ENCODE assay signal across 8 cellular contexts in genomic region chr2:201642579-201643215, GRCh38. TPM values are rescaled to one million over a fixed set of nuclear protein-coding genes. Genes with fewer than 3 reads are reported as not detected.
DNase-seq lines count a peak whose midpoint lies in the region; ATAC-seq and TF ChIP-seq lines count a peak whose summit lies in the region.

No MANE protein-coding gene starts in this region.

- peak overlapping the region; percentile 96 for H2AFZ ChIP-seq in H9 (ENCODE audit: low read length)
- peak overlapping the region; percentile 96 for H2AFZ ChIP-seq in SU-DHL-6 (ENCODE audit: low read depth, low read length, severe bottlenecking)

- peak overlapping the region; percentile 77 for H3K4me3 ChIP-seq in SU-DHL-6 (ENCODE audit: insufficient read depth, low read length, poor library complexity, severe bottlenecking)
- peak overlapping the region; percentile 64 to 98 (median 90) for H3K4me3 ChIP-seq in heart left ventricle
- H3K4me3 ChIP-seq in transverse colon, result peak overlapping the region; percentile 70 to 88 (median 78)

- peak overlapping the region; percentile 90 to 97 for H3K4me3 Mint-ChIP-seq in H9

- H3K36me3 ChIP-seq in SU-DHL-6 (ENCODE audit: low read length) (no peaks in the 10 kb centered on the region), heart left ventricle (peaks cover 0 to 17% (median 10%) of the 10 kb centered on the region in 9 donors), transverse colon (no peaks in the 10 kb centered on the region)

- H3K27me3 Mint-ChIP-seq in H9 (ENCODE audit: low read depth), result no peaks in the 10 kb centered on the region; the same call in 1 of the 2 replicates

- no peak overlapping the region for H2AK5ac ChIP-seq in H9 (ENCODE audit: insufficient read length, low read length)

- no peak overlapping the region; the same call in 1 of the 2 replicates for H3K4ac ChIP-seq in H9 (ENCODE audit: low read depth, low read length)

- H4K5ac ChIP-seq in H9 (ENCODE audit: insufficient read length, low read depth, low read length), result peak overlapping the region; percentile 65

- H4K20me1 ChIP-seq in H9 (ENCODE audit: control insufficient read depth, insufficient read depth, insufficient read length) (no peaks in the 10 kb centered on the region), SU-DHL-6 (ENCODE audit: low read depth, low read length) (no peaks in the 10 kb centered on the region)

- no peaks in the 10 kb centered on the region for H3K27me3 ChIP-seq in H9 (ENCODE audit: insufficient read depth, low read length)
- no peaks in the 10 kb centered on the region for H3K27me3 ChIP-seq in SU-DHL-6 (ENCODE audit: low read length)
- no peaks in the 10 kb centered on the region for H3K27me3 ChIP-seq in heart left ventricle
- no peaks in the 10 kb centered on the region for H3K27me3 ChIP-seq in transverse colon

- TF ChIP-seq CTCF in H9 (conservative IDR thresholded peaks at IDR 0.05) (no peak), SU-DHL-6 (IDR thresholded peaks at IDR 0.05; ENCODE audit: insufficient read depth, low read length, poor library complexity, severe bottlenecking) (no peak), heart left ventricle (IDR thresholded peaks at IDR 0.05) (peak in 5 of 12 donors; percentile 7 to 24 (median 22)), transverse colon (IDR thresholded peaks at IDR 0.05) (no peak)

- no peaks in the 10 kb centered on the region for H3K4me1 ChIP-seq in H9 (ENCODE audit: insufficient read depth, low read length)
- H3K4me1 ChIP-seq in heart left ventricle, result peaks cover 0 to 20% (median 9%) of the 10 kb centered on the region in 12 donors
- H3K4me1 ChIP-seq in transverse colon, result peaks cover 4 to 17% (median 6%) of the 10 kb centered on the region in 4 donors

- no peak overlapping the region for H3T11ph ChIP-seq in H9 (ENCODE audit: low read length)

- H2BK15ac ChIP-seq in H9 (ENCODE audit: low read depth, low read length), result no peak overlapping the region; the same call in 1 of the 2 replicates

- H3K79me2 ChIP-seq in H9 (ENCODE audit: insufficient read depth, low read length) (no peaks in the 10 kb centered on the region), SU-DHL-6 (ENCODE audit: insufficient read depth, low read length) (peaks cover 6% of the 10 kb centered on the region; the same call in 1 of the 2 replicates)

- TF ChIP-seq EP300 in transverse colon (IDR thresholded peaks at IDR 0.05; ENCODE audit: low read depth), result no peak

- H3K4me2 ChIP-seq in H9 (ENCODE audit: insufficient read depth, insufficient read length, low read length), result peak overlapping the region; percentile 88
- H3K4me2 ChIP-seq in SU-DHL-6 (ENCODE audit: low read depth, low read length, poor library complexity, severe bottlenecking), result peak overlapping the region; percentile 78

- no peaks in the 10 kb centered on the region for H3K79me1 ChIP-seq in H9 (ENCODE audit: insufficient read depth, low read depth, low read length, poor library complexity, severe bottlenecking)

- H2BK12ac ChIP-seq in H9 (ENCODE audit: insufficient read length, low read depth, low read length), result no peak overlapping the region

- peaks cover 16 to 18% of the 10 kb centered on the region in 2 experiments for H3K4me1 Mint-ChIP-seq in H9

- no peaks in the 10 kb centered on the region for H3K23me2 ChIP-seq in H9 (ENCODE audit: insufficient read length, low read depth, low read length, poor library complexity, severe bottlenecking)

- peak overlapping the region; percentile 92 for H2BK120ac ChIP-seq in H9 (ENCODE audit: low read depth, low read length, poor library complexity, severe bottlenecking)

- no peak overlapping the region for H3K23ac ChIP-seq in H9 (ENCODE audit: insufficient read length, low read depth, low read length)

- H2BK5ac ChIP-seq in H9 (ENCODE audit: insufficient read length, low read length), result peak overlapping the region; percentile 33

- H3K9me2 ChIP-seq in SU-DHL-6 (replicated peaks; ENCODE audit: insufficient read depth, low read length), result no peaks in the 10 kb centered on the region

- WGBS in H9 (ENCODE audit: extremely low coverage, insufficient read length, low lambda C conversion rate), result no CpG with 5 or more reads among the region's 56 CpGs
- 0 to 1% (median 0%) methylated on average over 24 to 56 of the region's 56 CpGs for WGBS in heart left ventricle, 4 donors
- WGBS in transverse colon (ENCODE audit: low coverage in 1 of 2), 2 donors, result 0 to 1% methylated on average over 1 to 35 of the region's 56 CpGs

- peaks cover 0 to 12% (median 7%) of the 10 kb centered on the region in 3 experiments; a peak in 5 of 7 replicates for H3K36me3 Mint-ChIP-seq in H9 (ENCODE audit: insufficient read depth in 1 of 3, low read depth in 3 of 3)

- H3K9me3 Mint-ChIP-seq in H9, result no peaks in the 10 kb centered on the region

- H4K8ac ChIP-seq in H9 (replicated peaks; ENCODE audit: insufficient read length, low read depth, low read length), result no peak overlapping the region

- in situ Hi-C loops in transverse colon (cut with MboI; ENCODE audit: low pct_ligation_motif_present in 1 of 4, low pct_unique_long_range_greater_than_20kb in 1 of 4, low sequenced_read_pairs in 3 of 4), result no loop called here

- H3K27ac ChIP-seq in H9 (ENCODE audit: insufficient read length, low read depth, low read length) (peak overlapping the region; percentile 79), SU-DHL-6 (ENCODE audit: low read depth, low read length) (peak overlapping the region; percentile 35), heart left ventricle (peak overlapping the region; percentile 69 to 97 (median 92)), transverse colon (peak overlapping the region; percentile 88 to 91 (median 90))

- H3K9ac ChIP-seq in H9 (ENCODE audit: extremely low read depth, insufficient read length, low read length) (peak overlapping the region; percentile 95), SU-DHL-6 (ENCODE audit: low read length) (peak overlapping the region; percentile 73)

- peak overlapping the region; percentile 96 for H3K18ac ChIP-seq in H9 (ENCODE audit: insufficient read length, low read depth, low read length)

- no peaks in the 10 kb centered on the region for H3K9me3 ChIP-seq in H9 (ENCODE audit: control insufficient read depth, low read depth, low read length)
- no peaks in the 10 kb centered on the region for H3K9me3 ChIP-seq in SU-DHL-6 (ENCODE audit: insufficient read depth, low read length)
- H3K9me3 ChIP-seq in heart left ventricle, result no peaks in the 10 kb centered on the region
- no peaks in the 10 kb centered on the region for H3K9me3 ChIP-seq in transverse colon

- intact Hi-C loops in heart left ventricle (cut with DNase I), result no loop called here
- intact Hi-C loops in transverse colon (cut with DNase I; ENCODE audit: low total_unique reads), result no loop called here

- H3K27ac Mint-ChIP-seq in H9, result peak overlapping the region; percentile 98 to 99 (median 98)

- H4K91ac ChIP-seq in H9 (ENCODE audit: insufficient read length, low read depth, low read length), result no peak overlapping the region

- DNase-seq in GM03348 (ENCODE audit: low spot score) (peak; percentile 96), H9 (peak; percentile 83), M059J (ENCODE audit: low read depth) (peak; percentile 78), heart left ventricle (peak; percentile 80 to 91 (median 82)), pons (ENCODE audit: low spot score) (peak; percentile 70), transverse colon (peak; percentile 84)
- peak; percentile 53 for DNase-seq in activated naive CD8-positive, alpha-beta T cell treated with anti-CD3 and anti-CD28 coated beads, Interleukin-2, amount 50 U/mL, for 16 hours (ENCODE audit: low read depth, low spot score)

- ATAC-seq in heart left ventricle, result peak; percentile 79 to 95 (median 93)

- H3K14ac ChIP-seq in H9 (ENCODE audit: insufficient read depth, low read length), result peak overlapping the region; percentile 98; the same call in 1 of the 2 replicates

- H2BK20ac ChIP-seq in H9 (ENCODE audit: low read depth, low read length, poor library complexity, severe bottlenecking), result no peak overlapping the region

- peak in 1 of 2 donors; percentile 61 for TF ChIP-seq POLR2A in heart left ventricle (IDR thresholded peaks at IDR 0.05)
- peak; percentile 69 for TF ChIP-seq POLR2A in transverse colon (IDR thresholded peaks at IDR 0.05)

- H3F3A ChIP-seq in SU-DHL-6 (ENCODE audit: insufficient read depth), result peaks cover 3% of the 10 kb centered on the region; the same call in 1 of the 2 replicates

- peak overlapping the region; percentile 44 for H3K56ac ChIP-seq in H9 (ENCODE audit: insufficient read length, low read depth, low read length)

RNA-seq across cellular contexts. Expression of gene TMEM237, which starts 0.6 kb away (rescaled TPM):
- total RNA-seq in H9 (2021), result 37.7 and 38.4 TPM in 2 replicates
- total RNA-seq in M059J (2014; rRNA removed; shearing (Covaris generic)), result 58.8 and 68.8 TPM in 2 replicates
- 10 to 100 TPM; 11.8 to 25.2 (median 17.2) TPM for total RNA-seq in heart left ventricle
- 1 to 10 TPM; 9.5 to 9.6 TPM for polyA plus RNA-seq in heart left ventricle
- total RNA-seq in transverse colon, result 1 to 10 TPM; 2.0 to 7.6 (median 4.7) TPM

RNA-seq across cellular contexts. Expression of gene MPP4, which starts 55.7 kb away (rescaled TPM):
- total RNA-seq in H9 (2021), result not detected in 2 replicates
- 5.9 and 9.5 TPM in 2 replicates for total RNA-seq in M059J (2014; rRNA removed; shearing (Covaris generic))
- under 1 TPM in 2 of 9 donors, not detected in 7; 0.24 to 0.25 TPM for total RNA-seq in heart left ventricle
- polyA plus RNA-seq in heart left ventricle, result under 1 TPM in 1 of 2 donors, not detected in 1; 0.24 TPM
- not detected for total RNA-seq in transverse colon

Comparison
In these comparisons a context has a peak if more than half of its experiments do, and no peak if none do; other contexts are left out.
1. Peak in every context shown above with its lines: DNase-seq, ATAC-seq, H3K4me3 ChIP-seq and H3K27ac ChIP-seq.
2. H3K27ac ChIP-seq: peak in every context shown above with its lines; median percentile 92 in heart left ventricle; 90 in transverse colon; 79 in H9; 35 in SU-DHL-6.